ENCODE assay signal across 14 cellular contexts in the genomic region with DNA sequence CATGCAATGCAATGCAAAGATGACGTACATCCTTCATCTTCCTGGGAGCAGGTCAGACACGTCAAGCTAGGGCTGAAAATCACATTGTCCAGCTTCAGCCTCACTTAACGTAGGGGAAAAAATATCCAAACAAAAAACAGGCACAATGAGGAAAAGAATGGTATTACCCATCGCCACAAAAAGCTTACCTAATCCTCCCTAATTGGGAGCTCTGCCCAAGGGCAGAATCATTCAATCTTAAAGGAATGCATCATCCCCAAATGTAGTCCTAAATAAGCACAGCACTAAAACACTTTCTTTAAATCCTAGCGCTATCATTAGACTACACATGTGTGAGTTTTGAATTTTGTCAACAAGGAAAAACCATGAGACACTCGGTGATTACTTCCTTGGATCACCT.
DNase-seq lines count a peak whose midpoint lies in the region; ATAC-seq and TF ChIP-seq lines count a peak whose summit lies in the region.
"Had no signal": no experiment of that assay in that cellular context is flagged by ENCODE, and none has a peak within 500 bp of the region (broad histone marks: within the 10 kb centered on the region; RNA-seq: fewer than 3 reads in every experiment).

No MANE protein-coding gene starts in this region.

- no peak for TF ChIP-seq CTCF in brain (conservative IDR thresholded peaks at IDR 0.05)
- TF ChIP-seq CTCF in nephron (IDR thresholded peaks at IDR 0.05; ENCODE audit: unreplicated experiment in 3 of 3) = no peak

- H3K4me1 ChIP-seq in HAP-1 = peaks cover 13% of the 10 kb centered on the region
- H3K4me1 ChIP-seq: Caco-2 had no signal

- no peaks in the 10 kb centered on the region for H3K27me3 ChIP-seq in HAP-1 (ENCODE audit: low read depth)
- H3K27me3 ChIP-seq: BE2C had no signal

- DNase-seq in HAP-1 (ENCODE audit: low spot score in 2 of 2) (peak; percentile 39 to 69), kidney tubule cell (ENCODE audit: low spot score) (no peak), NCI-H2107 (lab: John Stamatoyannopoulos, UW) (no peak), T-helper 1 cell (no peak)
- no peak for DNase-seq in activated naive CD4-positive, alpha-beta T cell treated with anti-CD3 and anti-CD28 coated beads, Interleukin-2, amount 50 U/mL, for 72 hours (ENCODE audit: low spot score in 2 of 2)
- DNase-seq: Caco-2; CD8-positive, alpha-beta T cell; DND-41; GDM1; H7 had no signal

- H3K4me1 Mint-ChIP-seq in brain (peaks cover 34% of the 10 kb centered on the region), nephron (peaks cover 44% of the 10 kb centered on the region)
- H3K4me1 Mint-ChIP-seq: IgD-negative memory B cell had no signal

- no peak overlapping the region for H3K4me3 ChIP-seq in HAP-1

- in situ Hi-C loops in HAP-1 (cut with MboI; ENCODE audit: low sequenced_read_pairs) = no loop called here

- H3K36me3 Mint-ChIP-seq in brain = peaks cover 20% of the 10 kb centered on the region
- H3K36me3 Mint-ChIP-seq in nephron (ENCODE audit: low read depth) = peaks cover 88% of the 10 kb centered on the region
- no peaks in the 10 kb centered on the region for H3K36me3 Mint-ChIP-seq in activated naive CD4-positive, alpha-beta T cell treated with anti-CD3 and anti-CD28 coated beads, Interleukin-2, amount 50 U/mL, for 72 hours
- H3K36me3 Mint-ChIP-seq: CD8-positive, alpha-beta T cell; IgD-negative memory B cell had no signal

- H3K4me3 Mint-ChIP-seq in brain (peak overlapping the region in 3 of 5 experiments; percentile 16 to 64 (median 56)), nephron (no peak overlapping the region)
- H3K4me3 Mint-ChIP-seq: CD8-positive, alpha-beta T cell; IgD-negative memory B cell had no signal

- H3K27me3 Mint-ChIP-seq in brain (no peaks in the 10 kb centered on the region), nephron (ENCODE audit: low read depth) (no peaks in the 10 kb centered on the region)
- H3K27me3 Mint-ChIP-seq: IgD-negative memory B cell had no signal

- H3K27ac Mint-ChIP-seq in brain = peak overlapping the region in 4 of 5 experiments; percentile 18 to 86 (median 32)
- H3K27ac Mint-ChIP-seq in nephron = peak overlapping the region; percentile 21 to 95 (median 82)
- H3K27ac Mint-ChIP-seq in activated naive CD4-positive, alpha-beta T cell treated with anti-CD3 and anti-CD28 coated beads, Interleukin-2, amount 50 U/mL, for 72 hours = no peak overlapping the region
- H3K27ac Mint-ChIP-seq: CD8-positive, alpha-beta T cell; IgD-negative memory B cell had no signal

- H3K9me3 ChIP-seq in HAP-1 = no peaks in the 10 kb centered on the region
- H3K9me3 ChIP-seq: BE2C, Caco-2 had no signal

- ATAC-seq in activated naive CD4-positive, alpha-beta T cell treated with anti-CD3 and anti-CD28 coated beads, Interleukin-2, amount 50 U/mL, for 72 hours = no peak
- ATAC-seq: CD8-positive, alpha-beta T cell had no signal

- H3K9me3 Mint-ChIP-seq in brain (peaks cover 0 to 2% (median 0%) of the 10 kb centered on the region in 5 experiments), nephron (no peaks in the 10 kb centered on the region)
- peaks cover 4 to 5% of the 10 kb centered on the region in 2 donors for H3K9me3 Mint-ChIP-seq in activated naive CD4-positive, alpha-beta T cell treated with anti-CD3 and anti-CD28 coated beads, Interleukin-2, amount 50 U/mL, for 72 hours
- H3K9me3 Mint-ChIP-seq: CD8-positive, alpha-beta T cell had no signal

- H3K36me3 ChIP-seq in HAP-1 (replicated peaks) = no peaks in the 10 kb centered on the region

Comparison
In these comparisons a context has a peak if more than half of its experiments do, and no peak if none do; other contexts are left out.
1. DNase-seq: peak in HAP-1 (2 of 2); none in kidney tubule cell (single experiment), activated naive CD4-positive, alpha-beta T cell treated with anti-CD3 and anti-CD28 coated beads, Interleukin-2, amount 50 U/mL, for 72 hours (0 of 2), NCI-H2107 (single experiment) and T-helper 1 cell (0 of 5).
2. H3K27ac Mint-ChIP-seq: peak in brain (4 of 5) and nephron (3 of 3); none in activated naive CD4-positive, alpha-beta T cell treated with anti-CD3 and anti-CD28 coated beads, Interleukin-2, amount 50 U/mL, for 72 hours (0 of 2).
3. H3K4me3 Mint-ChIP-seq: peak in brain (3 of 5); none in nephron (0 of 3).